Comparison of ENCODE assay signal across 1 cellular context in the genomic region with DNA sequence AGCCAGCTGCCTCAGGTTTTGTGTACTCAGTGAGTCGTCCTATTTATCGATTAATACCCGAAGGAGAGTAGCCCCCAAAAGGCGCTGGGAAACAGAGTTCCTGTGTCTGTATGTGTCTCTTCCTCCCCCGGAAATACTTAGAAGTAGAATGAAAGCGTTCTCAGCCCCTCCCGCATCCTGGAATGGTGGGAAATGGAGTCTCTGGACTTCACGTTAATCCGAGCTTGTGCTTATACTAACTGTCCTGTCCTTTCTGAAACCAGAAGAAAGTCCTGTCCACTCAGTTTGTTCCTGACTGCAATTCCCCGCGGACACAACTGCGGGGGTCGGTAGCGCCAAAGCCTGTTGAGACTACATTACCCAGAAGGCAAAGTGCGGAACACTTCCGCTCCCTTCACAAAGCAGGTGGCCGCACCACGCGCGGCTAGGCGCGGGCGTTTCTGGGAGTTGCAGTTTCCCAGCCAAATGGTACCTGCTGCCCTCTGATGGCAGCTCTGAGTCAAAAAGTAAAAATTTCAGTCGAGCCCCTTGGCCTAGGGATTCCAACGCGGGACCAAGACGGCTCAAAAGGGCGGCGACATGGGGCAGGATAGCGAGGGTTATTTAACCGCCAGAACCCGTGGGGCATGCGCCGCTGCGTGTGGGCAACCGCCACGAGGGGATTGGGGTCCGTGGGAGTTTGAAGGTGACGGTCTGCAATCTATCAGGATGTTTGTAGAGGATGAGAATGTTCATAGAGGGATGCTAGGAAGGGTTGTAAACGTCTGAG.
TF ChIP-seq lines count a peak whose summit lies in the region.

No MANE protein-coding gene starts in this region.

TF ChIP-seq in HepG2, 621 proteins besides CTCF, POLR2A, EP300 and RAD21 (continued from another document and continues in another):
- TF ChIP-seq AHDC1 (CRISPR knock-in tag; IDR thresholded peaks at IDR 0.05; ENCODE audit: borderline replicate concordance) (no peak), ZNF740 (CRISPR knock-in tag; IDR thresholded peaks at IDR 0.05) (no peak), ZFP62 (CRISPR knock-in tag; IDR thresholded peaks at IDR 0.05) (peak; percentile 91; the same call in 1 of the 2 replicates), ZNF550 (CRISPR knock-in tag; IDR thresholded peaks at IDR 0.05; ENCODE audit: borderline replicate concordance) (0 out of 2 replicates have a peak, but pooled peaks have one; percentile 41), ZNF33A (CRISPR knock-in tag; IDR thresholded peaks at IDR 0.05; ENCODE audit: borderline replicate concordance) (no peak), MIER3 (CRISPR knock-in tag; IDR thresholded peaks at IDR 0.05; ENCODE audit: borderline replicate concordance) (no peak), SOX13 (IDR thresholded peaks at IDR 0.05) (no peak), SOX13 (CRISPR knock-in tag; conservative IDR thresholded peaks at IDR 0.05 in 1 of 2, IDR thresholded peaks at IDR 0.05 in 1 of 2) (no peak), ZNF235 (CRISPR knock-in tag; IDR thresholded peaks at IDR 0.05; ENCODE audit: borderline replicate concordance) (no peak), PHF21A (CRISPR knock-in tag; IDR thresholded peaks at IDR 0.05) (peak; percentile 76), GATAD1 (CRISPR knock-in tag; IDR thresholded peaks at IDR 0.05) (no peak; the same call in 1 of the 2 replicates), ZNF652 (CRISPR knock-in tag; IDR thresholded peaks at IDR 0.05; ENCODE audit: borderline replicate concordance, low read depth) (peak; percentile 23; the same call in 1 of the 2 replicates), TRIM24 (CRISPR knock-in tag; IDR thresholded peaks at IDR 0.05) (no peak), RXRA (CRISPR knock-in tag; IDR thresholded peaks at IDR 0.05) (no peak), FOXA3 (CRISPR knock-in tag; IDR thresholded peaks at IDR 0.05) (peak; percentile 18; the same call in 1 of the 2 replicates), CERS6 (CRISPR knock-in tag; IDR thresholded peaks at IDR 0.05) (no peak), RXRB (CRISPR knock-in tag; IDR thresholded peaks at IDR 0.05; ENCODE audit: borderline replicate concordance) (peak; percentile 29; the same call in 1 of the 2 replicates), AKAP8 (CRISPR knock-in tag; IDR thresholded peaks at IDR 0.05) (no peak; the same call in 1 of the 2 replicates), ZNF782 (CRISPR knock-in tag; IDR thresholded peaks at IDR 0.05; ENCODE audit: borderline replicate concordance) (no peak), ONECUT2 (CRISPR knock-in tag; IDR thresholded peaks at IDR 0.05) (peak; percentile 87), MXI1 (IDR thresholded peaks at IDR 0.05; ENCODE audit: borderline replicate concordance, low read depth, low read length) (peak; percentile 91; the same call in 2 of the 3 replicates), TRAFD1 (CRISPR knock-in tag; IDR thresholded peaks at IDR 0.05; ENCODE audit: borderline replicate concordance) (no peak), ZNF3 (CRISPR knock-in tag; IDR thresholded peaks at IDR 0.05) (0 out of 2 replicates have a peak, but pooled peaks have one; percentile 23), KDM5B (CRISPR knock-in tag; IDR thresholded peaks at IDR 0.05; ENCODE audit: borderline replicate concordance) (no peak; the same call in 1 of the 2 replicates), ZFX (CRISPR knock-in tag; IDR thresholded peaks at IDR 0.05; ENCODE audit: low read depth) (peak; percentile 56; the same call in 1 of the 2 replicates), PTBP1 (IDR thresholded peaks at IDR 0.05; ENCODE audit: low read depth, low read length, poor library complexity, severe bottlenecking) (no peak), HNRNPUL1 (IDR thresholded peaks at IDR 0.05; ENCODE audit: low read depth, low read length) (no peak), PHB2 (IDR thresholded peaks at IDR 0.05; ENCODE audit: partially characterized antibody) (no peak), GPN1 (CRISPR knock-in tag; IDR thresholded peaks at IDR 0.05; ENCODE audit: borderline replicate concordance) (no peak), HOXA3 (CRISPR knock-in tag; IDR thresholded peaks at IDR 0.05) (peak; percentile 68; the same call in 1 of the 2 replicates), POLR2G (IDR thresholded peaks at IDR 0.05; ENCODE audit: low read depth, low read length) (peak; percentile 58), ZNF879 (CRISPR knock-in tag; IDR thresholded peaks at IDR 0.05) (no peak), ZKSCAN5 (CRISPR knock-in tag; IDR thresholded peaks at IDR 0.05) (no peak), ZNF605 (CRISPR knock-in tag; IDR thresholded peaks at IDR 0.05) (peak; percentile 62), AGO1 (IDR thresholded peaks at IDR 0.05; ENCODE audit: low read depth, low read length, poor library complexity, severe bottlenecking) (peak; percentile 91), THAP11 (CRISPR knock-in tag; IDR thresholded peaks at IDR 0.05) (peak; percentile 99), ETS1 (CRISPR knock-in tag; IDR thresholded peaks at IDR 0.05) (no peak)
- TF ChIP-seq, protein P1, sequence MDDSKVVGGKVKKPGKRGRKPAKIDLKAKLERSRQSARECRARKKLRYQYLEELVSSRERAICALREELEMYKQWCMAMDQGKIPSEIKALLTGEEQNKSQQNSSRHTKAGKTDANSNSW (CRISPR knock-in tag; IDR thresholded peaks at IDR 0.05; ENCODE audit: borderline replicate concordance), result no peak
- TF ChIP-seq, protein P2, sequence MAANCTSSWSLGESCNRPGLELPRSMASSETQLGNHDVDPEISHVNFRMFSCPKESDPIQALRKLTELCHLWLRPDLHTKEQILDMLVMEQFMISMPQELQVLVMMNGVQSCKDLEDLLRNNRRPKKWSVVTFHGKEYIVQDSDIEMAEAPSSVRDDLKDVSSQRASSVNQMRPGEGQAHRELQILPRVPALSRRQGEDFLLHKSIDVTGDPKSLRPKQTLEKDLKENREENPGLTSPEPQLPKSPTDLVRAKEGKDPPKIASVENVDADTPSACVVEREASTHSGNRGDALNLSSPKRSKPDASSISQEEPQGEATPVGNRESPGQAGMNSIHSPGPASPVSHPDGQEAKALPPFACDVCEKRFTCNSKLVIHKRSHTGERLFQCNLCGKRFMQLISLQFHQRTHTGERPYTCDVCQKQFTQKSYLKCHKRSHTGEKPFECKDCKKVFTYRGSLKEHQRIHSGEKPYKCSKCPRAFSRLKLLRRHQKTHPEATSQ (CRISPR knock-in tag; IDR thresholded peaks at IDR 0.05; ENCODE audit: borderline replicate concordance), result no peak
- TF ChIP-seq, protein P3, sequence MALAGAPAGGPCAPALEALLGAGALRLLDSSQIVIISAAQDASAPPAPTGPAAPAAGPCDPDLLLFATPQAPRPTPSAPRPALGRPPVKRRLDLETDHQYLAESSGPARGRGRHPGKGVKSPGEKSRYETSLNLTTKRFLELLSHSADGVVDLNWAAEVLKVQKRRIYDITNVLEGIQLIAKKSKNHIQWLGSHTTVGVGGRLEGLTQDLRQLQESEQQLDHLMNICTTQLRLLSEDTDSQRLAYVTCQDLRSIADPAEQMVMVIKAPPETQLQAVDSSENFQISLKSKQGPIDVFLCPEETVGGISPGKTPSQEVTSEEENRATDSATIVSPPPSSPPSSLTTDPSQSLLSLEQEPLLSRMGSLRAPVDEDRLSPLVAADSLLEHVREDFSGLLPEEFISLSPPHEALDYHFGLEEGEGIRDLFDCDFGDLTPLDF (CRISPR knock-in tag; IDR thresholded peaks at IDR 0.05), result peak; percentile 86; the same call in 1 of the 2 replicates
- TF ChIP-seq, protein P4, sequence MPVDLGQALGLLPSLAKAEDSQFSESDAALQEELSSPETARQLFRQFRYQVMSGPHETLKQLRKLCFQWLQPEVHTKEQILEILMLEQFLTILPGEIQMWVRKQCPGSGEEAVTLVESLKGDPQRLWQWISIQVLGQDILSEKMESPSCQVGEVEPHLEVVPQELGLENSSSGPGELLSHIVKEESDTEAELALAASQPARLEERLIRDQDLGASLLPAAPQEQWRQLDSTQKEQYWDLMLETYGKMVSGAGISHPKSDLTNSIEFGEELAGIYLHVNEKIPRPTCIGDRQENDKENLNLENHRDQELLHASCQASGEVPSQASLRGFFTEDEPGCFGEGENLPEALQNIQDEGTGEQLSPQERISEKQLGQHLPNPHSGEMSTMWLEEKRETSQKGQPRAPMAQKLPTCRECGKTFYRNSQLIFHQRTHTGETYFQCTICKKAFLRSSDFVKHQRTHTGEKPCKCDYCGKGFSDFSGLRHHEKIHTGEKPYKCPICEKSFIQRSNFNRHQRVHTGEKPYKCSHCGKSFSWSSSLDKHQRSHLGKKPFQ (CRISPR knock-in tag; IDR thresholded peaks at IDR 0.05; ENCODE audit: insufficient replicate concordance), result no peak
- TF ChIP-seq, protein P5, sequence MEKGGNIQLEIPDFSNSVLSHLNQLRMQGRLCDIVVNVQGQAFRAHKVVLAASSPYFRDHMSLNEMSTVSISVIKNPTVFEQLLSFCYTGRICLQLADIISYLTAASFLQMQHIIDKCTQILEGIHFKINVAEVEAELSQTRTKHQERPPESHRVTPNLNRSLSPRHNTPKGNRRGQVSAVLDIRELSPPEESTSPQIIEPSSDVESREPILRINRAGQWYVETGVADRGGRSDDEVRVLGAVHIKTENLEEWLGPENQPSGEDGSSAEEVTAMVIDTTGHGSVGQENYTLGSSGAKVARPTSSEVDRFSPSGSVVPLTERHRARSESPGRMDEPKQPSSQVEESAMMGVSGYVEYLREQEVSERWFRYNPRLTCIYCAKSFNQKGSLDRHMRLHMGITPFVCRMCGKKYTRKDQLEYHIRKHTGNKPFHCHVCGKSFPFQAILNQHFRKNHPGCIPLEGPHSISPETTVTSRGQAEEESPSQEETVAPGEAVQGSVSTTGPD (CRISPR knock-in tag; IDR thresholded peaks at IDR 0.05), result no peak
